Comparison of ENCODE assay signal across 8 cellular contexts in the genomic region with DNA sequence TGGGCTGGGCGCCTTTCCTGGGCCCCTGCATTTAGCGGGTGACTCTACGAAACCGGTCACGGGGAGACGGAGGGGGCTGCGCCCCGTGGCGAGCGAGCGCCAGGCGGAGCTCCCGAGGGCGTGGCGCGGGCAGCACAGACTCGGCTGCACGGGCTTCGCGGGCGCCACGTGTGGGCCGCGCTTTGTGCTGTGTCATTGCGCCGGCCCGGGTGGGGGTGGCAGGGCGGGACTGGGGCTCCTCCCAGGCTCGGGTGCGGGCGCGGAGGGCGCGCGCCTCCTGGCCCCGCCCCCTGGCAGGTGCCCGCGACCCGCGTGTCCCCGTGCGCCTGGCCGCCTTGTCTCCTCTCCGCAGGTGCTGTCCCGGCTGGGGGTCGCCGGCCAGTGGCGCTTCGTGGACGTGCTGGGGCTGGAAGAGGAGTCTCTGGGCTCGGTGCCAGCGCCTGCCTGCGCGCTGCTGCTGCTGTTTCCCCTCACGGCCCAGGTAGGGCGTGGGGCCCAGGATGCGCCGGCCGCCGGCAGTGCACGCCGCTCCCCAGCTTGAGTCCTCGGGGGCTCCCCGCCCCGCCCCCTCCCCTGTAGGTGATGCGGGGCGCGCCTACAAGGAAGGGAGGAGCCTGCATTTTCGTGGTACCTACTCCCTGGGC. TPM values are rescaled to one million over a fixed set of nuclear protein-coding genes. Genes with fewer than 3 reads are reported as not detected.
DNase-seq lines count a peak whose midpoint lies in the region; ATAC-seq, FAIRE-seq and TF ChIP-seq lines count a peak whose summit lies in the region.

No MANE protein-coding gene starts in this region.

- H3K9me3 ChIP-seq in A673 (ENCODE audit: low read depth, low read length, poor library complexity, severe bottlenecking) (no peaks in the 10 kb centered on the region), PC-9 (ENCODE audit: insufficient read depth, low read depth) (no peaks in the 10 kb centered on the region), keratinocyte (ENCODE audit: control insufficient read depth, low read depth, low read length) (no peaks in the 10 kb centered on the region)

- no peak overlapping the region for H3K9ac ChIP-seq in keratinocyte (ENCODE audit: control insufficient read depth, extremely low read depth, insufficient read depth, low read length)

- peaks cover 43% of the 10 kb centered on the region for H4K20me1 ChIP-seq in PC-9 (ENCODE audit: insufficient read depth)
- H4K20me1 ChIP-seq in keratinocyte (ENCODE audit: control insufficient read depth, extremely low read depth, insufficient read depth, low read length), result no peaks in the 10 kb centered on the region

- peak overlapping the region; percentile 93 for H3K4me2 ChIP-seq in PC-9
- peak overlapping the region; percentile 54 for H3K4me2 ChIP-seq in keratinocyte (ENCODE audit: control insufficient read depth, extremely low read depth, insufficient read depth, low read depth, low read length)

- DNase-seq in A673 (ENCODE audit: low spot score) (peak; percentile 85), PC-9 (peak; percentile 58 to 88), caudate nucleus (lab: John Stamatoyannopoulos, UW) (peak in 53 of 61 donors; percentile 8 to 84 (median 54)), keratinocyte (ENCODE audit: low read depth, low spot score) (no peak), urothelium cell line (ENCODE audit: low spot score) (no peak)
- peak; percentile 40 for DNase-seq in stimulated activated CD4-positive, alpha-beta T cell treated with anti-CD3 and anti-CD28 coated beads, Interleukin-12 subunit alpha, Interleukin-12 subunit beta, amount 100 ng/mL, for 4 hours

- POLR2A ChIA-PET in A673 (lab: Charles Lee; ENCODE audit: low non-redundant PET), result interaction anchor here (0.6 to 1.0 kb wide), 4 partner anchors 41 to 1509 kb away, joined by 3 to 7 read pairs (median 6); no protein-coding TSS in a partner anchor
- POLR2A ChIA-PET in PC-9 (lab: Charles Lee; ENCODE audit: unreplicated experiment), result interaction anchor here (0.5 to 1.1 kb wide), 15 partner anchors 11 to 815 kb away, joined by 3 to 23 read pairs (median 4); no protein-coding TSS in a partner anchor

- H3K79me2 ChIP-seq in PC-9 (ENCODE audit: low read depth) (peaks cover 54% of the 10 kb centered on the region), keratinocyte (ENCODE audit: control insufficient read depth, insufficient read depth, low read length) (no peaks in the 10 kb centered on the region)

- intact Hi-C loops in A673 (cut with micrococcal nuclease; ENCODE audit: unreplicated experiment), result loop anchor here (5.0 kb wide), 2 partner anchors 40 to 330 kb away; no protein-coding TSS in a partner anchor
- intact Hi-C loops in PC-9 (cut with micrococcal nuclease; ENCODE audit: unreplicated experiment), result loop anchor here (2.0 kb wide), 2 partner anchors 349 to 677 kb away; a partner anchor contains a TSS

- TF ChIP-seq CTCF in A673 (conservative IDR thresholded peaks at IDR 0.05; ENCODE audit: low read depth, low read length) (no peak), PC-9 (conservative IDR thresholded peaks at IDR 0.05) (no peak), keratinocyte (optimal IDR thresholded peaks at IDR 0.05 in 1 of 3, IDR thresholded peaks at IDR 0.05 in 1 of 3, conservative IDR thresholded peaks at IDR 0.05 in 1 of 3; ENCODE audit: extremely low read depth in 1 of 3, insufficient read depth in 2 of 3, low read length in 3 of 3) (no peak)

- H3K36me3 ChIP-seq in A673 (ENCODE audit: insufficient read depth, low read length, poor library complexity, severe bottlenecking) (peaks cover 35% of the 10 kb centered on the region), PC-9 (ENCODE audit: low read depth) (peaks cover 47% of the 10 kb centered on the region), keratinocyte (ENCODE audit: control insufficient read depth in 2 of 2, extremely low read depth in 1 of 2, insufficient read depth in 2 of 2, low read length in 2 of 2) (no peaks in the 10 kb centered on the region)

- no peaks in the 10 kb centered on the region for H3K9me1 ChIP-seq in keratinocyte (ENCODE audit: control insufficient read depth, extremely low read depth, insufficient read depth, low read length)

- ATAC-seq in GM18505 (IDR thresholded peaks at IDR 0.05; ENCODE audit: unreplicated experiment), result peak; percentile 69
- peak; percentile 51 for ATAC-seq in HG03354 (IDR thresholded peaks at IDR 0.05; ENCODE audit: poor library complexity, severe bottlenecking, unreplicated experiment)

- H3K4me1 ChIP-seq in A673 (ENCODE audit: insufficient read depth, low read length, poor library complexity, severe bottlenecking), result peaks cover 22% of the 10 kb centered on the region
- H3K4me1 ChIP-seq in PC-9 (replicated peaks; ENCODE audit: insufficient read depth), result peaks cover 33% of the 10 kb centered on the region
- no peaks in the 10 kb centered on the region for H3K4me1 ChIP-seq in keratinocyte (ENCODE audit: control insufficient read depth, extremely low read depth, insufficient read depth, low read length)

- dilution Hi-C loops in keratinocyte (cut with MboI; ENCODE audit: extremely low pct_ligation_motif_present, low sequenced_read_pairs), result no loop called here

- peaks cover 55% of the 10 kb centered on the region for H3F3A ChIP-seq in PC-9 (ENCODE audit: insufficient read depth, low read depth)

- peak overlapping the region; percentile 93 for H3K4me3 ChIP-seq in A673 (ENCODE audit: low read depth, low read length, poor library complexity, severe bottlenecking)
- H3K4me3 ChIP-seq in PC-9, result peak overlapping the region; percentile 99
- peak overlapping the region; percentile 31 to 44 (median 38) for H3K4me3 ChIP-seq in keratinocyte (ENCODE audit: control insufficient read depth in 2 of 3, extremely low read depth in 1 of 3, insufficient read depth in 2 of 3, low read depth in 1 of 3, low read length in 3 of 3)

- H3K27ac ChIP-seq in A673 (ENCODE audit: low read depth, low read length, poor library complexity, severe bottlenecking) (peak overlapping the region; percentile 95), PC-9 (peak overlapping the region; percentile 90), caudate nucleus (ENCODE audit: low read depth, low read length) (peak overlapping the region; percentile 81), keratinocyte (ENCODE audit: control insufficient read depth, insufficient read depth, low read length) (no peak overlapping the region)

- FAIRE-seq in keratinocyte (lab: Jason Lieb, UNC) (no peak), urothelium cell line (lab: Jason Lieb, UNC) (no peak)

- no peaks in the 10 kb centered on the region for H3K27me3 ChIP-seq in A673 (replicated peaks; ENCODE audit: insufficient read depth, low read depth, low read length, poor library complexity)
- no peaks in the 10 kb centered on the region for H3K27me3 ChIP-seq in PC-9 (ENCODE audit: insufficient read depth, low read depth)
- peaks cover 33% of the 10 kb centered on the region for H3K27me3 ChIP-seq in keratinocyte (ENCODE audit: control insufficient read depth, extremely low read depth, insufficient read depth, low read length)

- no peaks in the 10 kb centered on the region for H3K9me2 ChIP-seq in PC-9 (ENCODE audit: insufficient read depth)

- BruUV-seq in A673 (replicated peaks; lab: Mats Ljungman, UMichigan) (no TSS peak), PC-9 (replicated peaks; lab: Mats Ljungman, UMichigan) (no TSS peak)

- H2AFZ ChIP-seq in PC-9, result peak overlapping the region; percentile 69; the same call in 1 of the 2 replicates
- H2AFZ ChIP-seq in keratinocyte (ENCODE audit: control insufficient read depth, low read length), result no peak overlapping the region

- TF ChIP-seq POLR2A in GM18505 (IDR thresholded peaks at IDR 0.05; ENCODE audit: borderline replicate concordance, extremely low read depth, insufficient read depth, insufficient read length), result no peak

- CTCF ChIA-PET in A673 (lab: Charles Lee), result interaction anchor here (0.5 to 0.7 kb wide), 2 partner anchors 43 to 185 kb away, joined by 3 read pairs; a partner anchor contains a TSS
- CTCF ChIA-PET in PC-9 (lab: Charles Lee), result interaction anchor here (1.3 kb wide), 1 partner anchor 333 kb away, joined by 3 read pairs; no protein-coding TSS in a partner anchor

RNA-seq across cellular contexts. Expression of a gene that starts 0.7 kb away (rescaled TPM):
- total RNA-seq in A673 (2021) (908 and 959 TPM in 2 replicates), PC-9 (2021) (1,253 and 1,355 TPM in 2 replicates)
- 2.8 to 3.9 TPM (median 3.0 TPM) in 3 replicates for polyA plus RNA-seq in keratinocyte
- 0.85 TPM for polyA plus RNA-seq in keratinocyte (2011; ENCODE audit: low read depth)
- 4.8 and 7.8 TPM in 2 replicates for polyA plus RNA-seq in keratinocyte (2011; cell fraction: cytosol; rRNA removed)
- 10.3 and 11.6 TPM in 2 replicates for polyA plus RNA-seq in keratinocyte (2011; cell fraction: nucleus; rRNA removed)
- polyA plus RNA-seq in keratinocyte (2012; ENCODE audit: low replicate concordance), result 0.61 and 1.8 TPM in 2 replicates
- 0.42 to 1.3 TPM (median 0.52 TPM) in 3 replicates for polyA minus RNA-seq in keratinocyte
- 2.1 TPM for polyA minus RNA-seq in keratinocyte (2011; cell fraction: cytosol; rRNA and poly(A)+ RNA removed)
- 1.4 and 1.9 TPM in 2 replicates for polyA minus RNA-seq in keratinocyte (2011; cell fraction: nucleus; rRNA and poly(A)+ RNA removed)

RNA-seq across cellular contexts. Expression of a gene that starts 43.0 kb away (rescaled TPM):
- 10.3 and 17.6 TPM in 2 replicates for total RNA-seq in A673 (2021)
- total RNA-seq in PC-9 (2021), result 33.6 and 46.0 TPM in 2 replicates
- 47.0 to 68.3 TPM (median 57.3 TPM) in 3 replicates for polyA plus RNA-seq in keratinocyte
- 23.0 TPM for polyA plus RNA-seq in keratinocyte (2011; ENCODE audit: low read depth)
- polyA plus RNA-seq in keratinocyte (2011; cell fraction: cytosol; rRNA removed), result 50.7 and 53.2 TPM in 2 replicates
- polyA plus RNA-seq in keratinocyte (2011; cell fraction: nucleus; rRNA removed), result 104 and 115 TPM in 2 replicates
- polyA plus RNA-seq in keratinocyte (2012; ENCODE audit: low replicate concordance), result 13.7 and 37.4 TPM in 2 replicates
- polyA minus RNA-seq in keratinocyte, result 88.0 to 138 TPM (median 97.6 TPM) in 3 replicates
- polyA minus RNA-seq in keratinocyte (2011; cell fraction: cytosol; rRNA and poly(A)+ RNA removed), result 40.5 TPM
- 67.3 and 155 TPM in 2 replicates for polyA minus RNA-seq in keratinocyte (2011; cell fraction: nucleus; rRNA and poly(A)+ RNA removed)

Comparison
In these comparisons a context has a peak if more than half of its experiments do, and no peak if none do; other contexts are left out.
1. DNase-seq: peak in A673 (single experiment), PC-9 (2 of 2), caudate nucleus (53 of 61) and stimulated activated CD4-positive, alpha-beta T cell treated with anti-CD3 and anti-CD28 coated beads, Interleukin-12 subunit alpha, Interleukin-12 subunit beta, amount 100 ng/mL, for 4 hours (single experiment); none in keratinocyte (single experiment) and urothelium cell line (single experiment).
2. H3K4me3 ChIP-seq: peak in every context shown above with its lines; median percentile 99 in PC-9; 93 in A673; 38 in keratinocyte.